Comparison of ENCODE assay signal across 8 cellular contexts in genomic region chr12:122190842-122191668, GRCh38. TPM values are rescaled to one million over a fixed set of nuclear protein-coding genes. Genes with fewer than 3 reads are reported as not detected.
A peak's percentile ranks its signal among the peaks of the same experiment; 100 is the strongest.
DNase-seq lines count a peak whose midpoint lies in the region; ATAC-seq and TF ChIP-seq lines count a peak whose summit lies in the region.

No MANE protein-coding gene starts in this region.

- H3K36me3 Mint-ChIP-seq in activated CD4-positive, alpha-beta T cell treated with anti-CD3 and anti-CD28 coated beads, Interleukin-2, amount 10 ng/mL, durations not matched to agents 7 days and 5 days (ENCODE audit: low read depth) = no peaks in the 10 kb centered on the region

- ATAC-seq in stimulated activated naive CD8-positive, alpha-beta T cell treated with anti-CD3 and anti-CD28 coated beads, Interleukin-15, Interleukin-2, amounts not matched to agents 100 U/mL and 50 U/mL, for 24 hours = peak; percentile 78

- H3K27me3 Mint-ChIP-seq in activated CD4-positive, alpha-beta T cell treated with anti-CD3 and anti-CD28 coated beads, Interleukin-2, amount 10 ng/mL, durations not matched to agents 7 days and 5 days = peaks cover 13% of the 10 kb centered on the region

- no peak overlapping the region for H3K4me3 Mint-ChIP-seq in activated CD4-positive, alpha-beta T cell treated with anti-CD3 and anti-CD28 coated beads, Interleukin-2, amount 10 ng/mL, durations not matched to agents 7 days and 5 days

- H3K27ac Mint-ChIP-seq in activated CD4-positive, alpha-beta T cell treated with anti-CD3 and anti-CD28 coated beads, Interleukin-2, amount 10 ng/mL, durations not matched to agents 7 days and 5 days = no peak overlapping the region

- in situ Hi-C loops in GM13977 (cut with MboI; ENCODE audit: low pct_unique_long_range_greater_than_20kb, low sequenced_read_pairs, unreplicated experiment) = no loop called here

- no peaks in the 10 kb centered on the region for H3K9me3 Mint-ChIP-seq in activated CD4-positive, alpha-beta T cell treated with anti-CD3 and anti-CD28 coated beads, Interleukin-2, amount 10 ng/mL, durations not matched to agents 7 days and 5 days

- no peaks in the 10 kb centered on the region for H3K4me1 Mint-ChIP-seq in activated CD4-positive, alpha-beta T cell treated with anti-CD3 and anti-CD28 coated beads, Interleukin-2, amount 10 ng/mL, durations not matched to agents 7 days and 5 days

- TF ChIP-seq CTCF in GM13977 (IDR thresholded peaks at IDR 0.05; ENCODE audit: extremely low read depth, insufficient read depth, missing control alignments) = peak; percentile 94

- peak; percentile 78 for DNase-seq in AG08395 (ENCODE audit: low spot score)
- DNase-seq in GM13977 (ENCODE audit: low spot score) = peak; percentile 89
- DNase-seq in NCI-H2196 treated with DMSO at 0.1 percent for 48 hours (lab: John Stamatoyannopoulos, UW; ENCODE audit: unreplicated experiment) = peak; percentile 22
- peak; percentile 79 for DNase-seq in activated CD4-positive, alpha-beta T cell treated with anti-CD3 and anti-CD28 coated beads, Interleukin-2, amount 10 ng/mL, durations not matched to agents 7 days and 5 days
- peak; percentile 31 for DNase-seq in effector CD4-positive, alpha-beta T cell
- peak; percentile 58 for DNase-seq in mucosa of gallbladder (ENCODE audit: low spot score)
- DNase-seq in stimulated activated naive CD8-positive, alpha-beta T cell treated with anti-CD3 and anti-CD28 coated beads, Interleukin-15, Interleukin-2, amounts not matched to agents 100 U/mL and 50 U/mL, for 24 hours = peak; percentile 78
- DNase-seq in NCI-H128 (lab: John Stamatoyannopoulos, UW; ENCODE audit: unreplicated experiment) = no peak

- POLR2A ChIA-PET in activated CD4-positive, alpha-beta T cell treated with anti-CD3 and anti-CD28 coated beads, Interleukin-2, amount 10 ng/mL, durations not matched to agents 7 days and 5 days (lab: Charles Lee) = no interaction called here

- CTCF ChIA-PET in activated CD4-positive, alpha-beta T cell treated with anti-CD3 and anti-CD28 coated beads, Interleukin-2, amount 10 ng/mL, durations not matched to agents 7 days and 5 days (lab: Charles Lee) = interaction anchor here (0.5 to 3.1 kb wide), 16 partner anchors 9 to 397 kb away, joined by 3 to 13 read pairs (median 3); partner anchors contain the start of genes LRRC43 and RHOF

RNA-seq across cellular contexts. Expression of gene LRRC43, which starts 8.1 kb away (rescaled TPM):
- not detected for total RNA-seq in activated CD4-positive, alpha-beta T cell treated with anti-CD3 and anti-CD28 coated beads, Interleukin-2, amount 10 ng/mL, durations not matched to agents 7 days and 5 days
- total RNA-seq in mucosa of gallbladder = 3.5 TPM

RNA-seq across cellular contexts. Expression of gene B3GNT4, which starts 12.5 kb away (rescaled TPM):
- total RNA-seq in activated CD4-positive, alpha-beta T cell treated with anti-CD3 and anti-CD28 coated beads, Interleukin-2, amount 10 ng/mL, durations not matched to agents 7 days and 5 days = under 1 TPM; 0.50 to 0.71 TPM
- 0.23 TPM for total RNA-seq in mucosa of gallbladder

RNA-seq across cellular contexts. Expression of gene IL31, which starts 17.0 kb away (rescaled TPM):
- not detected for total RNA-seq in activated CD4-positive, alpha-beta T cell treated with anti-CD3 and anti-CD28 coated beads, Interleukin-2, amount 10 ng/mL, durations not matched to agents 7 days and 5 days
- not detected for total RNA-seq in mucosa of gallbladder

RNA-seq across cellular contexts. Expression of gene DIABLO, which starts 34.8 kb away (rescaled TPM):
- 10 to 100 TPM; 36.1 to 37.7 TPM for total RNA-seq in activated CD4-positive, alpha-beta T cell treated with anti-CD3 and anti-CD28 coated beads, Interleukin-2, amount 10 ng/mL, durations not matched to agents 7 days and 5 days
- 48.1 TPM for total RNA-seq in mucosa of gallbladder
